ENCODE assay signal across 24 cellular contexts in the genomic region with DNA sequence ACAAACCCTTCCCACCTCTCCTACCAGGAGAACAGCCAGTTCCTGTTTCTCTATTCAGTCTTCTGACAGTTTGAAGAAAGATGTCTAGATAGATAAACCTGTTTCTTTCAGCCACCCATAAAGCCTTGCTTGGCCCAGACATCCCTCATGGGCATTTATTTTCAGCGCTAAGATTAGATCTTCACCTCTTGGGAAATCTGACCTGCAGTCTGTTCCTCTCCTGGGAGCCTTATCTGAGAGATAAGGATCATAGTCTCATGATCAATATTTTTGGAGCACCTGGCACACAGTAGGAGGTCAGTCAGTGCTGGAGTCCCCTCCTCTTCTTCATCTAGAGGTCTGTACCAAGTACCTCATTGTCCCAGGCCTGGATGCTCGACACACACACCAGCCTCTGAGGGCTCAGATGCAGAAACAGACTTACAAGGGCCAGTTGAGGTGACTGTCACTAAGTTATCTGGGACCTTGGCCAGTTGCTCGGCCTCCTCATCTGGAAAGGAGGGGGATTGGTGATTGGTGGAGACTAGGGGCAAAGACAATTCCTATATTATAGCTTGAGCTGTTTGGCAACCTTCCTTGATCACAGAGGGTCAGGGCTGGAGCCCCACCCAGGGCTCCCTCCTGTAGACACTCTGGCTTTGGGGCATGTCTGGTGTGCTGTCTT. TPM values are rescaled to one million over a fixed set of nuclear protein-coding genes. Genes with fewer than 3 reads are reported as not detected.
DNase-seq lines count a peak whose midpoint lies in the region; ATAC-seq and TF ChIP-seq lines count a peak whose summit lies in the region.
"Had no signal": no experiment of that assay in that cellular context is flagged by ENCODE, and none has a peak within 500 bp of the region (broad histone marks: within the 10 kb centered on the region; RNA-seq: fewer than 3 reads in every experiment).

No MANE protein-coding gene starts in this region.

- no peak overlapping the region for H3K4me2 ChIP-seq in Loucy (ENCODE audit: low read depth, low read length, poor library complexity, severe bottlenecking)
- H3K4me2 ChIP-seq: neural progenitor cell had no signal

- no peaks in the 10 kb centered on the region for H3F3A ChIP-seq in Loucy (ENCODE audit: low read depth)

- no peak overlapping the region for H3K4me3 ChIP-seq in CD8-positive, alpha-beta memory T cell (ENCODE audit: low read length)
- H3K4me3 ChIP-seq in Loucy (ENCODE audit: low read length, poor library complexity, severe bottlenecking) (no peak overlapping the region), psoas muscle (no peak overlapping the region)
- H3K4me3 ChIP-seq: ascending aorta, neural progenitor cell had no signal

- intact Hi-C loops in psoas muscle (cut with DNase I): no loop called here

- H3K9me3 ChIP-seq in CD8-positive, alpha-beta memory T cell (ENCODE audit: low read length): no peaks in the 10 kb centered on the region
- H3K9me3 ChIP-seq in Loucy (ENCODE audit: insufficient read depth, low read depth, low read length): no peaks in the 10 kb centered on the region
- H3K9me3 ChIP-seq in psoas muscle: no peaks in the 10 kb centered on the region
- H3K9me3 ChIP-seq: ascending aorta had no signal

- ATAC-seq in psoas muscle (no peak), HG03108 (IDR thresholded peaks at IDR 0.05; ENCODE audit: unreplicated experiment) (no peak)
- ATAC-seq: effector memory CD8-positive, alpha-beta T cell had no signal

- H3K4me1 ChIP-seq in CD8-positive, alpha-beta memory T cell (ENCODE audit: insufficient read depth, low read length): no peaks in the 10 kb centered on the region
- peaks cover 20% of the 10 kb centered on the region for H3K4me1 ChIP-seq in Loucy (ENCODE audit: insufficient read depth, low read length, poor library complexity, severe bottlenecking)
- peaks cover 35% of the 10 kb centered on the region for H3K4me1 ChIP-seq in psoas muscle

- peaks cover 0 to 6% (median 2%) of the 10 kb centered on the region in 3 donors for H3K4me1 Mint-ChIP-seq in CD8-positive, alpha-beta memory T cell
- peaks cover 56% of the 10 kb centered on the region for H3K4me1 Mint-ChIP-seq in endothelial cell (ENCODE audit: unreplicated experiment)

- H2AFZ ChIP-seq in Loucy (ENCODE audit: low read length): 0 out of 2 replicates have a peak overlapping the region, but pooled peaks have one; percentile 31
- H2AFZ ChIP-seq: neural progenitor cell had no signal

- no peak overlapping the region for H3K4me3 Mint-ChIP-seq in CD8-positive, alpha-beta memory T cell
- peak overlapping the region; percentile 4 for H3K4me3 Mint-ChIP-seq in endothelial cell (ENCODE audit: unreplicated experiment)
- H3K4me3 Mint-ChIP-seq: activated CD4-positive, alpha-beta T cell treated with anti-CD3 and anti-CD28 coated beads, Interleukin-2, amount 10 ng/mL, durations not matched to agents 24 days and 14 days; activated naive CD4-positive, alpha-beta T cell treated with anti-CD3 and anti-CD28 coated beads for 36 hours; effector memory CD8-positive, alpha-beta T cell; H9; stimulated activated naive CD8-positive, alpha-beta T cell treated with anti-CD3 and anti-CD28 coated beads, Interleukin-15, Interleukin-2, amounts not matched to agents 100 ng/mL and 50 ng/mL, for 24 hours; T-helper 2 cell treated with Interferon-gamma antibody and Interleukin-4, amounts not matched to agents 5 μg/mL and 100 μg/mL, for 36 hours had no signal

- no peaks in the 10 kb centered on the region for H3K79me2 ChIP-seq in Loucy (ENCODE audit: insufficient read depth, low read length)

- H3K27me3 ChIP-seq in CD8-positive, alpha-beta memory T cell (ENCODE audit: insufficient read depth, low read length, poor library complexity, severe bottlenecking): no peaks in the 10 kb centered on the region
- H3K27me3 ChIP-seq in Loucy (ENCODE audit: insufficient read depth, low read length, poor library complexity, severe bottlenecking) (no peaks in the 10 kb centered on the region), psoas muscle (ENCODE audit: insufficient read depth in 3 of 3, low read length in 2 of 3) (no peaks in the 10 kb centered on the region)
- H3K27me3 ChIP-seq: ascending aorta had no signal

- H3K36me3 ChIP-seq in CD8-positive, alpha-beta memory T cell (ENCODE audit: insufficient read depth, low read length): no peaks in the 10 kb centered on the region
- no peaks in the 10 kb centered on the region for H3K36me3 ChIP-seq in Loucy (ENCODE audit: insufficient read depth, low read length)
- no peaks in the 10 kb centered on the region for H3K36me3 ChIP-seq in psoas muscle (ENCODE audit: insufficient read depth in 1 of 2, low read depth in 1 of 2)
- H3K36me3 ChIP-seq: ascending aorta, neural progenitor cell had no signal

- CTCF ChIA-PET in CD8-positive, alpha-beta memory T cell (lab: Charles Lee): interaction anchor here (1.0 to 1.3 kb wide), 2 partner anchors 55 to 100 kb away, joined by 3 read pairs; no protein-coding TSS in a partner anchor

- peak overlapping the region in 2 of 8 donors; percentile 49 to 50 for H3K27ac Mint-ChIP-seq in CD8-positive, alpha-beta memory T cell
- peak overlapping the region; percentile 93 for H3K27ac Mint-ChIP-seq in endothelial cell (ENCODE audit: unreplicated experiment)
- H3K27ac Mint-ChIP-seq: activated CD4-positive, alpha-beta T cell treated with anti-CD3 and anti-CD28 coated beads, Interleukin-2, amount 10 ng/mL, durations not matched to agents 24 days and 14 days; activated naive CD4-positive, alpha-beta T cell treated with anti-CD3 and anti-CD28 coated beads for 36 hours; stimulated activated naive CD8-positive, alpha-beta T cell treated with anti-CD3 and anti-CD28 coated beads, Interleukin-15, Interleukin-2, amounts not matched to agents 100 ng/mL and 50 ng/mL, for 24 hours; T-helper 2 cell treated with Interferon-gamma antibody and Interleukin-4, amounts not matched to agents 5 μg/mL and 100 μg/mL, for 36 hours had no signal

- no peak overlapping the region for H3K9ac ChIP-seq in Loucy (ENCODE audit: low read depth, low read length, poor library complexity, severe bottlenecking)
- H3K9ac ChIP-seq: neural progenitor cell had no signal

- H3K27me3 Mint-ChIP-seq in CD8-positive, alpha-beta memory T cell: peaks cover 0 to 7% of the 10 kb centered on the region in 2 donors
- peaks cover 31% of the 10 kb centered on the region for H3K27me3 Mint-ChIP-seq in endothelial cell (ENCODE audit: unreplicated experiment)

- no peaks in the 10 kb centered on the region for H3K36me3 Mint-ChIP-seq in CD8-positive, alpha-beta memory T cell
- peaks cover 2% of the 10 kb centered on the region for H3K36me3 Mint-ChIP-seq in endothelial cell (ENCODE audit: low read depth, unreplicated experiment)
- H3K36me3 Mint-ChIP-seq: neural progenitor cell had no signal

- H3K27ac ChIP-seq in CD8-positive, alpha-beta memory T cell (ENCODE audit: low read depth, low read length): peak overlapping the region; percentile 20
- H3K27ac ChIP-seq in psoas muscle: peak overlapping the region; percentile 41
- H3K27ac ChIP-seq: ascending aorta, HL-60, neural progenitor cell had no signal

- WGBS in psoas muscle, 3 donors: 25 to 43% (median 39%) methylated on average over 3 of the region's 3 CpGs

- no peak for DNase-seq in CD8-positive, alpha-beta memory T cell
- DNase-seq in endothelial cell (ENCODE audit: low spot score) (no peak), psoas muscle (no peak), NCI-H748 treated with DMSO at 0.1 percent for 48 hours (lab: John Stamatoyannopoulos, UW) (no peak), pons (ENCODE audit: low spot score) (no peak)
- DNase-seq: activated CD4-positive, alpha-beta T cell treated with anti-CD3 and anti-CD28 coated beads, Interleukin-2, amount 10 ng/mL, durations not matched to agents 24 days and 14 days; activated naive CD4-positive, alpha-beta T cell treated with anti-CD3 and anti-CD28 coated beads for 36 hours; effector memory CD8-positive, alpha-beta T cell; EL; H9; hippocampal formation; NCI-H1092 treated with DMSO at 0.1 percent for 48 hours; retina; SIG-M5 had no signal

- H4K20me1 ChIP-seq in Loucy (ENCODE audit: insufficient read depth, low read length, poor library complexity, severe bottlenecking): no peaks in the 10 kb centered on the region

- POLR2A ChIA-PET in CD8-positive, alpha-beta memory T cell (lab: Charles Lee): no interaction called here

- H3K9me3 Mint-ChIP-seq in CD8-positive, alpha-beta memory T cell: no peaks in the 10 kb centered on the region
- no peaks in the 10 kb centered on the region for H3K9me3 Mint-ChIP-seq in endothelial cell (ENCODE audit: unreplicated experiment)
- H3K9me3 Mint-ChIP-seq: activated CD4-positive, alpha-beta T cell treated with anti-CD3 and anti-CD28 coated beads, Interleukin-2, amount 10 ng/mL, durations not matched to agents 24 days and 14 days; activated naive CD4-positive, alpha-beta T cell treated with anti-CD3 and anti-CD28 coated beads for 36 hours; effector memory CD8-positive, alpha-beta T cell; H9; neural progenitor cell; stimulated activated naive CD8-positive, alpha-beta T cell treated with anti-CD3 and anti-CD28 coated beads, Interleukin-15, Interleukin-2, amounts not matched to agents 100 ng/mL and 50 ng/mL, for 24 hours; T-helper 2 cell treated with Interferon-gamma antibody and Interleukin-4, amounts not matched to agents 5 μg/mL and 100 μg/mL, for 36 hours had no signal

- no peak for TF ChIP-seq CTCF in Loucy (conservative IDR thresholded peaks at IDR 0.05; ENCODE audit: low read length)
- no peak for TF ChIP-seq CTCF in endothelial cell (IDR thresholded peaks at IDR 0.05; ENCODE audit: unreplicated experiment)
- TF ChIP-seq CTCF in psoas muscle (IDR thresholded peaks at IDR 0.05): no peak

- H3K9me2 ChIP-seq in Loucy (replicated peaks; ENCODE audit: low read depth, low read length): no peaks in the 10 kb centered on the region

RNA-seq across cellular contexts. Expression of a gene that starts 18.2 kb away (rescaled TPM):
- total RNA-seq in CD8-positive, alpha-beta memory T cell: under 1 TPM in 1 of 2 experiments, not detected in 1; 0.07 TPM
- polyA plus RNA-seq in CD8-positive, alpha-beta memory T cell: not detected
- total RNA-seq in endothelial cell (ENCODE audit: unreplicated experiment) (395 TPM), psoas muscle (10 to 100 TPM; 24.1 to 40.8 (median 25.8) TPM)
- polyA plus RNA-seq in psoas muscle: 10 to 100 TPM; 10.8 to 22.8 (median 13.9) TPM
- total RNA-seq: activated CD4-positive, alpha-beta T cell treated with anti-CD3 and anti-CD28 coated beads, Interleukin-2, amount 10 ng/mL, durations not matched to agents 24 days and 14 days; activated naive CD4-positive, alpha-beta T cell treated with anti-CD3 and anti-CD28 coated beads for 36 hours; H9 had no signal

RNA-seq across cellular contexts. Expression of a gene that starts 26.0 kb away (rescaled TPM):
- total RNA-seq in CD8-positive, alpha-beta memory T cell: 1 to 10 TPM; 7.8 to 8.7 TPM
- 1.3 TPM for polyA plus RNA-seq in CD8-positive, alpha-beta memory T cell
- total RNA-seq in endothelial cell (ENCODE audit: unreplicated experiment): 30.5 TPM
- total RNA-seq in psoas muscle: 10 to 100 TPM; 10.5 to 16.6 (median 14.0) TPM
- polyA plus RNA-seq in psoas muscle: 10 to 100 TPM in 1 of 3 donors, 1 to 10 TPM in 2; 5.8 to 14.9 (median 6.0) TPM

RNA-seq across cellular contexts. Expression of a gene that starts 37.6 kb away (rescaled TPM):
- not detected for total RNA-seq in CD8-positive, alpha-beta memory T cell
- not detected for polyA plus RNA-seq in CD8-positive, alpha-beta memory T cell
- total RNA-seq in endothelial cell (ENCODE audit: unreplicated experiment): 0.31 TPM
- total RNA-seq in psoas muscle: not detected
- under 1 TPM in 1 of 3 donors, not detected in 2; 0.16 TPM for polyA plus RNA-seq in psoas muscle
- total RNA-seq: activated CD4-positive, alpha-beta T cell treated with anti-CD3 and anti-CD28 coated beads, Interleukin-2, amount 10 ng/mL, durations not matched to agents 24 days and 14 days; activated naive CD4-positive, alpha-beta T cell treated with anti-CD3 and anti-CD28 coated beads for 36 hours; ascending aorta; chondrocyte; kidney epithelial cell; urinary bladder had no signal
- polyA plus RNA-seq: urinary bladder had no signal

Comparison
In these comparisons a context has a peak if more than half of its experiments do, and no peak if none do; other contexts are left out.
1. RNA of a gene that starts 18.2 kb away (total RNA-seq): 395 TPM in endothelial cell (single experiment) and 24.1 to 40.8 TPM in psoas muscle; 0.07 TPM in CD8-positive, alpha-beta memory T cell; every median in the first group is over 10 times any median in the second.